In the genomic region with DNA sequence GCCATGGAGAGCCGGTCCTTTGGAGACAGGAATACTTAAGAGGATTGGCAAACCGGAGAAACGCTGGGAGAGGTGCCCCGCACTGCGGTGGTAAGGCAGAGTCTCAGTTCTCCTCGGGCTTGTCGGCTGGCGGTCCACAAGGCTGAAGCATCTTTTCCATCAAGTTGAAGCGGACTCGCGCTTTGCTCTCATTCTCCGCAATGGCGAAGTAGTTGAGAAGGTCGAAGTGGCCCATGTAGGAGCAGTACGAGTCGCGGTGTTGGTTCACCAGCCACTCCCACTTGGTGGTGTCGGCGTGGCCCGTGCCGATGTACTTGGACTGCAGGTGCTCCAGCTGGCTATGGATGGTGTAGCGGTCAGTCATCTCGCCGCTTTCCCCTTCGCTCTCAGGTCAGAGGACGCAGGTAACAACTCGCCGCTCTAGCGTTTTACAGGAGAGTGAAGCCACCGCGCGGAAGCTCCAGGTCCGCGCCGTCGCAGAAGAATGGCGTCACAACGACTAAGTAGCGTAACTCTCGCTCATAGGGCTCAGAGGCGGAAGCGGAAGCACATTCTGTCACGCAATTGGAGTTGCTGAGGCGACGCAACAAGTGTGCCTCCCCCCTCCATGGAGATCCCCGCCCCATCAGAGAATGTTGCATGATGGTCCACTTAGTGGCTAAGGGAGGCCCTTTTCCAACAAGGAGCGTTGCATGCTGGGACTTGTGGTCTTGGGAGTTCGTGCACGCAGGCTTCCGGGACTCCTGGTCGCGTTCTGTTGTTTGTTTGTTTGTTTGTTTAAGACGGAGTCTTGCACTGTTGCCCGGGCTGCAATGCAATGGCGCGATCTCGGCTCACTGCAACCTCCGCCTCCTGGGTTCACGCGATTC, we compare ENCODE assay signal across 8 cellular contexts. TPM values are rescaled to one million over a fixed set of nuclear protein-coding genes. Genes with fewer than 3 reads are reported as not detected.
DNase-seq lines count a peak whose midpoint lies in the region; ATAC-seq, FAIRE-seq and TF ChIP-seq lines count a peak whose summit lies in the region.

A gene (minus strand): TSS at position 440 of the 869 bp plus-strand sequence. CDS start 76 bp downstream, at position 364.

- peak within 1 kb of the TSS; percentile 95 to 97 for H3K27ac Mint-ChIP-seq in T-cell

- TF ChIP-seq POLR2A in GM12891 (IDR thresholded peaks at IDR 0.05; ENCODE audit: low read depth, low read length) (peak; percentile 98), tibial nerve (IDR thresholded peaks at IDR 0.05) (peak in 1 of 2 donors; percentile 68)

- H3K4me2 ChIP-seq in parathyroid adenoma (ENCODE audit: low read length) = peak within 1 kb of the TSS; percentile 83

- peak; percentile 98 for ATAC-seq in HG02840 (IDR thresholded peaks at IDR 0.05; ENCODE audit: low FRiP score, unreplicated experiment)
- peak; percentile 97 to 98 (median 98) for ATAC-seq in T-cell (replicated peaks in 1 of 4)

- H3K27me3 ChIP-seq in cardiac muscle cell = peaks cover 2% of the 10 kb centered on the region
- H3K27me3 ChIP-seq in parathyroid adenoma (ENCODE audit: control insufficient read depth, insufficient read depth, low read length) = no peaks in the 10 kb centered on the region
- H3K27me3 ChIP-seq in tibial nerve = no peaks in the 10 kb centered on the region

- WGBS in adipose tissue, 3 donors = 0% methylated on average over 60 of the region's 60 CpGs
- WGBS in tibial nerve, 2 donors = 0 to 1% methylated on average over 51 to 56 of the region's 60 CpGs

- H3K27ac ChIP-seq in adipose tissue (ENCODE audit: low read depth, low read length) (peak within 1 kb of the TSS; percentile 15), cardiac muscle cell (peak within 1 kb of the TSS; percentile 87), parathyroid adenoma (peak within 1 kb of the TSS; percentile 79), tibial nerve (peak within 1 kb of the TSS; percentile 72 to 88 (median 82))

- DNase-seq in GM12891 (ENCODE audit: insufficient read length, low spot score) (peak; percentile 61), NCI-H1436 treated with DMSO at 0.1 percent for 48 hours (lab: John Stamatoyannopoulos, UW) (peak; percentile 94), T-cell (peak; percentile 91 to 99 (median 98)), cardiac muscle cell (ENCODE audit: low read depth in 1 of 2, low spot score in 1 of 2) (peak; percentile 100), tibial nerve (ENCODE audit: low spot score in 2 of 2) (peak; percentile 97 to 99)

- H3K36me3 Mint-ChIP-seq in T-cell = peaks cover under 1% of the 10 kb centered on the region

- FAIRE-seq in GM12891 (lab: Jason Lieb, UNC) = peak; percentile 99

- peaks cover 4% of the 10 kb centered on the region for H3K79me2 ChIP-seq in parathyroid adenoma

- H3K4me1 ChIP-seq in cardiac muscle cell (ENCODE audit: low read depth) (peaks cover 7% of the 10 kb centered on the region), parathyroid adenoma (peaks cover 10% of the 10 kb centered on the region), tibial nerve (peaks cover 0 to 26% (median 15%) of the 10 kb centered on the region in 4 donors)

- no peaks in the 10 kb centered on the region for H3K9me3 Mint-ChIP-seq in T-cell

- POLR2A ChIA-PET in T-cell (lab: Charles Lee) = interaction anchor here in 1 of 2 donors (0.7 kb wide), 1 partner anchor 123 kb away, joined by 3 read pairs; no protein-coding TSS in a partner anchor

- peak; percentile 72 to 97 for TF ChIP-seq EP300 in tibial nerve (IDR thresholded peaks at IDR 0.05)

- no peaks in the 10 kb centered on the region for H3K27me3 Mint-ChIP-seq in T-cell

- no peaks in the 10 kb centered on the region for H3K36me3 ChIP-seq in cardiac muscle cell
- H3K36me3 ChIP-seq in parathyroid adenoma (ENCODE audit: control insufficient read depth, insufficient read depth, low read length) = no peaks in the 10 kb centered on the region
- no peaks in the 10 kb centered on the region for H3K36me3 ChIP-seq in tibial nerve

- H2AFZ ChIP-seq in parathyroid adenoma = peak within 1 kb of the TSS; percentile 100

- CTCF ChIA-PET in T-cell (lab: Charles Lee) = interaction anchor here in 1 of 2 donors (0.6 to 1.3 kb wide), 3 partner anchors 124 to 251 kb away, joined by 3 to 4 read pairs (median 3); no protein-coding TSS in a partner anchor

- H3K4me3 ChIP-seq in cardiac muscle cell (peak within 1 kb of the TSS; percentile 81), parathyroid adenoma (ENCODE audit: low read depth, low read length) (peak within 1 kb of the TSS; percentile 73), tibial nerve (peak within 1 kb of the TSS; percentile 64 to 97 (median 86))

- H3K9me3 ChIP-seq in cardiac muscle cell (ENCODE audit: low read depth) (no peaks in the 10 kb centered on the region), parathyroid adenoma (ENCODE audit: control insufficient read depth, low read length) (no peaks in the 10 kb centered on the region), tibial nerve (no peaks in the 10 kb centered on the region)

- H3K4me3 Mint-ChIP-seq in T-cell = peak within 1 kb of the TSS; percentile 95 to 99 (median 98)

- H3K9ac ChIP-seq in parathyroid adenoma = peak within 1 kb of the TSS; percentile 6

- H3K4me1 Mint-ChIP-seq in T-cell = peaks cover 23 to 34% (median 28%) of the 10 kb centered on the region in 3 donors

- TF ChIP-seq CTCF in cardiac muscle cell (IDR thresholded peaks at IDR 0.05; ENCODE audit: low read depth, low read length) (no peak), parathyroid adenoma (IDR thresholded peaks at IDR 0.05) (no peak), tibial nerve (IDR thresholded peaks at IDR 0.05) (peak in 2 of 5 experiments; percentile 18 to 57)

TF ChIP-seq in GM12891, 5 proteins besides CTCF, POLR2A, EP300 and RAD21:
- TF ChIP-seq SPI1 (IDR thresholded peaks at IDR 0.05; ENCODE audit: low read depth, low read length) (peak; percentile 43; the same call in 1 of the 2 replicates), POLR2AphosphoS5 (IDR thresholded peaks at IDR 0.05; ENCODE audit: low read depth, low read length) (peak; percentile 99), TAF1 (IDR thresholded peaks at IDR 0.05; ENCODE audit: low read depth, low read length) (peak; percentile 99), POU2F2 (IDR thresholded peaks at IDR 0.05; ENCODE audit: low read depth, low read length) (peak; percentile 81), PAX5 (IDR thresholded peaks at IDR 0.05; ENCODE audit: insufficient read depth, low read length, severe bottlenecking) (peak; percentile 53)

RNA-seq across cellular contexts. Expression of the gene that starts here (rescaled TPM):
- polyA plus RNA-seq in GM12891 (2012; ENCODE audit: low read depth, missing spikeins) = 252 TPM
- total RNA-seq in T-cell (100 to 1,000 TPM; 111 to 125 (median 115) TPM), cardiac muscle cell (139 and 183 TPM in 2 replicates), tibial nerve (100 to 1,000 TPM in 3 of 4 donors, 10 to 100 TPM in 1; 99.8 to 155 (median 118) TPM)
- polyA plus RNA-seq in adipose tissue (100 to 1,000 TPM; 136 to 185 (median 177) TPM), cardiac muscle cell (223 and 252 TPM in 2 replicates)

Comparison
In these comparisons a context has a peak if more than half of its experiments do, and no peak if none do; other contexts are left out.
1. Peak in every context shown above with its lines: DNase-seq, ATAC-seq, H3K4me3 ChIP-seq and H3K27ac ChIP-seq.
2. H3K27ac ChIP-seq: peak in every context shown above with its lines; median percentile 87 in cardiac muscle cell; 82 in tibial nerve; 79 in parathyroid adenoma; 15 in adipose tissue.